ENCODE assay signal across 15 cellular contexts in genomic region chr13:24199016-24199415, GRCh38.
"Had no signal": no experiment of that assay in that cellular context is flagged by ENCODE, and none has a peak within 500 bp of the region (broad histone marks: within the 10 kb centered on the region; RNA-seq: fewer than 3 reads in every experiment).

No MANE protein-coding gene starts in this region.

- H3K36me3 ChIP-seq: right atrium auricular region, spleen, upper lobe of right lung had no signal

- H3K4me3 ChIP-seq: right atrium auricular region, spleen, upper lobe of right lung had no signal

- H3K27me3 ChIP-seq: right atrium auricular region, spleen, upper lobe of right lung had no signal

- H3K27ac ChIP-seq: parathyroid adenoma, right atrium auricular region, spleen, upper lobe of right lung had no signal

- H3K4me1 ChIP-seq: parathyroid adenoma, right atrium auricular region had no signal

- ATAC-seq: activated CD8-positive, alpha-beta memory T cell treated with anti-CD3 and anti-CD28 coated beads, Interleukin-2, amount 10 ng/mL, durations not matched to agents 7 days and 5 days; activated T-cell treated with anti-CD3 and anti-CD28 coated beads, Interleukin-2, amount 50 U/mL, for 4 hours; left ventricle myocardium superior; stimulated activated naive B cell treated with anti-CD40 and anti-IgM and Interleukin-4, amounts not matched to agents 10 μg/mL and 1 μg/mL and 100 μg/mL, for 72 hours; upper lobe of right lung had no signal

- H3K9ac ChIP-seq: parathyroid adenoma had no signal

- DNase-seq: activated CD4-positive, alpha-beta T cell treated with anti-CD3 and anti-CD28 coated beads for 1 hour; activated CD4-positive, alpha-beta T cell treated with anti-CD3 and anti-CD28 coated beads, Interleukin-2, amount 50 U/mL, for 48 hours; activated CD8-positive, alpha-beta memory T cell treated with anti-CD3 and anti-CD28 coated beads, Interleukin-2, amount 10 ng/mL, durations not matched to agents 7 days and 5 days; activated effector memory CD4-positive, alpha-beta T cell treated with anti-CD3 and anti-CD28 coated beads, Interleukin-2, amount 50 U/mL, for 16 hours; activated naive CD8-positive, alpha-beta T cell treated with anti-CD3 and anti-CD28 coated beads for 36 hours; activated T-cell treated with anti-CD3 and anti-CD28 coated beads, Interleukin-2, amount 50 U/mL, for 4 hours; aorta; hippocampal formation; left ventricle myocardium superior; spleen; stimulated activated CD4-positive, alpha-beta T cell treated with anti-CD3 and anti-CD28 coated beads, Interleukin-1b, Interleukin-23, amount 100 ng/mL, for 48 hours; stimulated activated naive B cell treated with anti-CD40 and anti-IgM and Interleukin-4, amounts not matched to agents 10 μg/mL and 1 μg/mL and 100 μg/mL, for 72 hours; upper lobe of right lung had no signal
